5 cellular contexts compared by ENCODE assay signal in the genomic region with DNA sequence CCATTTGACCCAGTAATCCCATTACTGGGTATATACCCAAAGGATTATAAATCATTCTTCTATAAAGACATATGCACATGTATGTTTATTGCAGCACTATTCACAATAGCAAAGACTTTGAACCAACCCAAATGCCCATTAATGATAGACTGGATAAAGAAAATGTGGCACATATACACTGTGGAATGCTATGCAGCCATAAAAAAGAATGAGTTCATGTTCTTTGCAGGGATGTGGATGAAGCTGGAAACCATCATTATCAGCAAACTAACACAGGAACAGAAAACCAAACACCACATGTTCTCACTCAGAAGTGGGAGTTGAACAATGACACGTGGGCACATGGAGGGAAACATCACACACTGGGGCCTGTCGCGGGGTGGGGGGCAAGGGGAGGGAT. TPM values are rescaled to one million over a fixed set of nuclear protein-coding genes. Genes with fewer than 3 reads are reported as not detected.
"Had no signal": no experiment of that assay in that cellular context is flagged by ENCODE, and none has a peak within 500 bp of the region (broad histone marks: within the 10 kb centered on the region; RNA-seq: fewer than 3 reads in every experiment).

No MANE protein-coding gene starts in this region.

RNA-seq across cellular contexts. Expression of a gene that starts 7.3 kb away (rescaled TPM):
- total RNA-seq: HT-29, HT1080, IMR-90 had no signal
- polyA plus RNA-seq: HepG2, IgD-negative memory B cell, IMR-90 had no signal
